Comparison of ENCODE assay signal across 12 cellular contexts in genomic region chr17:81731271-81731670, GRCh38. TPM values are rescaled to one million over a fixed set of nuclear protein-coding genes. Genes with fewer than 3 reads are reported as not detected.
DNase-seq lines count a peak whose midpoint lies in the region; ATAC-seq, FAIRE-seq and TF ChIP-seq lines count a peak whose summit lies in the region.
"Had no signal": no experiment of that assay in that cellular context is flagged by ENCODE, and none has a peak within 500 bp of the region (broad histone marks: within the 10 kb centered on the region; RNA-seq: fewer than 3 reads in every experiment).

No MANE protein-coding gene starts in this region.

- intact Hi-C loops in right cardiac atrium (cut with DNase I): no loop called here

- POLR2A ChIA-PET in AG04449 (lab: Yijun Ruan, JAX): interaction anchor here (1.2 kb wide), 2 partner anchors 110 to 291 kb away, joined by 3 read pairs; no protein-coding TSS in a partner anchor

- WGBS in right cardiac atrium: 38% methylated on average over 11 of the region's 11 CpGs

- FAIRE-seq in keratinocyte (lab: Jason Lieb, UNC): no peak

- H3K27me3 ChIP-seq in adipocyte (replicated peaks; ENCODE audit: control insufficient read depth, insufficient read depth, low read length): no peaks in the 10 kb centered on the region
- no peaks in the 10 kb centered on the region for H3K27me3 ChIP-seq in keratinocyte (ENCODE audit: control insufficient read depth, extremely low read depth, insufficient read depth, low read length)
- H3K27me3 ChIP-seq in right cardiac atrium (ENCODE audit: control insufficient read depth, insufficient read depth): no peaks in the 10 kb centered on the region

- H3K9ac ChIP-seq in adipocyte (ENCODE audit: low read length) (no peak overlapping the region), keratinocyte (ENCODE audit: control insufficient read depth, extremely low read depth, insufficient read depth, low read length) (no peak overlapping the region)

- H3K36me3 ChIP-seq in adipocyte (ENCODE audit: control insufficient read depth, insufficient read depth, low read length, severe bottlenecking) (no peaks in the 10 kb centered on the region), keratinocyte (ENCODE audit: control insufficient read depth in 2 of 2, extremely low read depth in 1 of 2, insufficient read depth in 2 of 2, low read length in 2 of 2) (no peaks in the 10 kb centered on the region)
- H3K36me3 ChIP-seq: neutrophil had no signal

- ATAC-seq in HG02870 (IDR thresholded peaks at IDR 0.05; ENCODE audit: unreplicated experiment) (no peak), HG03571 (IDR thresholded peaks at IDR 0.05; ENCODE audit: unreplicated experiment) (no peak), right cardiac atrium (no peak)
- ATAC-seq: activated T-cell treated with anti-CD3 and anti-CD28 coated beads, Interleukin-2, amount 50 U/mL, for 72 hours had no signal

- CTCF ChIA-PET in AG04449 (lab: Yijun Ruan, JAX): interaction anchor here (0.8 to 1.6 kb wide), 6 partner anchors 9 to 290 kb away, joined by 3 to 5 read pairs (median 3); no protein-coding TSS in a partner anchor

- no peak overlapping the region for H3K27ac ChIP-seq in keratinocyte (ENCODE audit: control insufficient read depth, insufficient read depth, low read length)
- H3K27ac ChIP-seq in right cardiac atrium (ENCODE audit: low read length): no peak overlapping the region
- H3K27ac ChIP-seq: neutrophil had no signal

- no peak for TF ChIP-seq CTCF in AG04449 (IDR thresholded peaks at IDR 0.05; ENCODE audit: insufficient read depth, low read length, missing control alignments)
- TF ChIP-seq CTCF in keratinocyte (optimal IDR thresholded peaks at IDR 0.05 in 1 of 3, IDR thresholded peaks at IDR 0.05 in 1 of 3, conservative IDR thresholded peaks at IDR 0.05 in 1 of 3; ENCODE audit: extremely low read depth in 1 of 3, insufficient read depth in 2 of 3, low read length in 3 of 3): no peak

- peak overlapping the region; percentile 22 for H3K4me2 ChIP-seq in keratinocyte (ENCODE audit: control insufficient read depth, extremely low read depth, insufficient read depth, low read depth, low read length)

- H4K20me1 ChIP-seq in keratinocyte (ENCODE audit: control insufficient read depth, extremely low read depth, insufficient read depth, low read length): no peaks in the 10 kb centered on the region

- H3K4me1 ChIP-seq in adipocyte (ENCODE audit: control insufficient read depth, insufficient read depth, low read length) (peaks cover 7% of the 10 kb centered on the region), keratinocyte (ENCODE audit: control insufficient read depth, extremely low read depth, insufficient read depth, low read length) (peaks cover 24% of the 10 kb centered on the region), right cardiac atrium (ENCODE audit: control insufficient read depth, insufficient read depth, low read length) (no peaks in the 10 kb centered on the region)

- H3K4me3 ChIP-seq in AG04449 (ENCODE audit: low read depth, low read length) (no peak overlapping the region), adipocyte (ENCODE audit: low read length) (no peak overlapping the region), keratinocyte (ENCODE audit: control insufficient read depth in 2 of 3, extremely low read depth in 1 of 3, insufficient read depth in 2 of 3, low read depth in 1 of 3, low read length in 3 of 3) (no peak overlapping the region), right cardiac atrium (ENCODE audit: low read length) (no peak overlapping the region)

- H3K79me2 ChIP-seq in keratinocyte (ENCODE audit: control insufficient read depth, insufficient read depth, low read length): no peaks in the 10 kb centered on the region

- no peaks in the 10 kb centered on the region for H3K9me3 ChIP-seq in adipocyte (ENCODE audit: control insufficient read depth, low read length)
- H3K9me3 ChIP-seq in keratinocyte (ENCODE audit: control insufficient read depth, low read depth, low read length): no peaks in the 10 kb centered on the region
- no peaks in the 10 kb centered on the region for H3K9me3 ChIP-seq in right cardiac atrium (ENCODE audit: control insufficient read depth, low read length)
- H3K9me3 ChIP-seq: neutrophil had no signal

- H2AFZ ChIP-seq in keratinocyte (ENCODE audit: control insufficient read depth, low read length): no peak overlapping the region

- H3K9me1 ChIP-seq in keratinocyte (ENCODE audit: control insufficient read depth, extremely low read depth, insufficient read depth, low read length): no peaks in the 10 kb centered on the region

- dilution Hi-C loops in keratinocyte (cut with MboI; ENCODE audit: extremely low pct_ligation_motif_present, low sequenced_read_pairs): no loop called here

- DNase-seq in AG04449 (ENCODE audit: low read depth, low spot score) (peak; percentile 57), LHCN-M2 (ENCODE audit: low read depth) (peak; percentile 51), adipocyte (ENCODE audit: low read depth) (peak; percentile 70), keratinocyte (ENCODE audit: low read depth, low spot score) (no peak), right cardiac atrium (no peak), CD1c-positive myeloid dendritic cell (ENCODE audit: extremely low spot score) (no peak)
- DNase-seq: activated CD4-positive, CD25-positive, alpha-beta regulatory T cell; activated T-cell treated with anti-CD3 and anti-CD28 coated beads, Interleukin-2, amount 50 U/mL, for 72 hours; NCI-H2107 had no signal

RNA-seq across cellular contexts. Expression of gene SLC25A10, which starts 19.2 kb away (rescaled TPM):
- 37.3 and 37.8 TPM in 2 replicates for total RNA-seq in LHCN-M2 (2014; rRNA removed)
- polyA plus RNA-seq in LHCN-M2 (2012): 13.6 TPM
- polyA plus RNA-seq in keratinocyte: 12.7 to 18.0 TPM (median 15.9 TPM) in 3 replicates
- 1.1 TPM for polyA plus RNA-seq in keratinocyte (2011; ENCODE audit: low read depth)
- 19.2 and 31.9 TPM in 2 replicates for polyA plus RNA-seq in keratinocyte (2011; cell fraction: cytosol; rRNA removed)
- polyA plus RNA-seq in keratinocyte (2011; cell fraction: nucleus; rRNA removed): 12.6 and 23.7 TPM in 2 replicates
- 7.6 and 22.4 TPM in 2 replicates for polyA plus RNA-seq in keratinocyte (2012; ENCODE audit: low replicate concordance)
- 16.8 to 29.2 TPM (median 18.2 TPM) in 3 replicates for polyA minus RNA-seq in keratinocyte
- polyA minus RNA-seq in keratinocyte (2011; cell fraction: cytosol; rRNA and poly(A)+ RNA removed): 22.8 TPM
- 7.3 and 11.3 TPM in 2 replicates for polyA minus RNA-seq in keratinocyte (2011; cell fraction: nucleus; rRNA and poly(A)+ RNA removed)
- 10 to 100 TPM in 1 of 4 donors, 1 to 10 TPM in 3; 5.9 to 11.4 (median 9.6) TPM for total RNA-seq in right cardiac atrium
- 18.6 TPM for polyA plus RNA-seq in right cardiac atrium

RNA-seq across cellular contexts. Expression of gene MRPL12, which starts 28.1 kb away (rescaled TPM):
- total RNA-seq in LHCN-M2 (2014; rRNA removed) (23.4 and 31.3 TPM in 2 replicates), right cardiac atrium (100 to 1,000 TPM in 3 of 4 donors, 10 to 100 TPM in 1; 83.3 to 142 (median 112) TPM)
- 105 TPM for polyA plus RNA-seq in LHCN-M2 (2012)
- polyA plus RNA-seq in keratinocyte (78.5 to 96.8 TPM (median 84.2 TPM) in 3 replicates), right cardiac atrium (310 TPM)
- polyA plus RNA-seq in keratinocyte (2011; ENCODE audit: low read depth): 24.0 TPM
- polyA plus RNA-seq in keratinocyte (2011; cell fraction: cytosol; rRNA removed): 57.8 and 111 TPM in 2 replicates
- polyA plus RNA-seq in keratinocyte (2011; cell fraction: nucleus; rRNA removed): 30.0 and 35.9 TPM in 2 replicates
- polyA plus RNA-seq in keratinocyte (2012; ENCODE audit: low replicate concordance): 41.1 and 105 TPM in 2 replicates
- polyA minus RNA-seq in keratinocyte: 30.5 to 47.6 TPM (median 34.7 TPM) in 3 replicates
- polyA minus RNA-seq in keratinocyte (2011; cell fraction: cytosol; rRNA and poly(A)+ RNA removed): 64.1 TPM
- polyA minus RNA-seq in keratinocyte (2011; cell fraction: nucleus; rRNA and poly(A)+ RNA removed): 11.9 and 17.5 TPM in 2 replicates

RNA-seq across cellular contexts. Expression of gene HGS, which starts 47.5 kb away (rescaled TPM):
- total RNA-seq in LHCN-M2 (2014; rRNA removed): 157 and 200 TPM in 2 replicates
- polyA plus RNA-seq in LHCN-M2 (2012): 89.0 TPM
- polyA plus RNA-seq in keratinocyte: 79.6 to 84.1 TPM (median 81.9 TPM) in 3 replicates
- polyA plus RNA-seq in keratinocyte (2011; ENCODE audit: low read depth): 129 TPM
- 52.0 and 88.7 TPM in 2 replicates for polyA plus RNA-seq in keratinocyte (2011; cell fraction: cytosol; rRNA removed)
- 202 and 243 TPM in 2 replicates for polyA plus RNA-seq in keratinocyte (2011; cell fraction: nucleus; rRNA removed)
- 78.6 and 84.6 TPM in 2 replicates for polyA plus RNA-seq in keratinocyte (2012; ENCODE audit: low replicate concordance)
- 119 to 188 TPM (median 121 TPM) in 3 replicates for polyA minus RNA-seq in keratinocyte
- 127 TPM for polyA minus RNA-seq in keratinocyte (2011; cell fraction: cytosol; rRNA and poly(A)+ RNA removed)
- 73.6 and 83.2 TPM in 2 replicates for polyA minus RNA-seq in keratinocyte (2011; cell fraction: nucleus; rRNA and poly(A)+ RNA removed)
- total RNA-seq in right cardiac atrium: 10 to 100 TPM; 42.1 to 50.3 (median 47.9) TPM
- polyA plus RNA-seq in right cardiac atrium: 48.6 TPM

RNA-seq across cellular contexts. Expression of gene ARL16, which starts 47.7 kb away (rescaled TPM):
- total RNA-seq in LHCN-M2 (2014; rRNA removed) (39.6 and 42.9 TPM in 2 replicates), right cardiac atrium (10 to 100 TPM; 13.2 to 24.4 (median 16.8) TPM)
- 47.5 TPM for polyA plus RNA-seq in LHCN-M2 (2012)
- polyA plus RNA-seq in keratinocyte (46.5 to 58.3 TPM (median 48.7 TPM) in 3 replicates), right cardiac atrium (20.9 TPM)
- polyA plus RNA-seq in keratinocyte (2011; ENCODE audit: low read depth): 25.1 TPM
- 23.0 and 33.9 TPM in 2 replicates for polyA plus RNA-seq in keratinocyte (2011; cell fraction: cytosol; rRNA removed)
- 95.0 and 108 TPM in 2 replicates for polyA plus RNA-seq in keratinocyte (2011; cell fraction: nucleus; rRNA removed)
- polyA plus RNA-seq in keratinocyte (2012; ENCODE audit: low replicate concordance): 31.9 and 34.6 TPM in 2 replicates
- polyA minus RNA-seq in keratinocyte: 13.3 to 14.5 TPM (median 13.8 TPM) in 3 replicates
- polyA minus RNA-seq in keratinocyte (2011; cell fraction: cytosol; rRNA and poly(A)+ RNA removed): 10.9 TPM
- 8.8 and 12.7 TPM in 2 replicates for polyA minus RNA-seq in keratinocyte (2011; cell fraction: nucleus; rRNA and poly(A)+ RNA removed)

Comparison
In these comparisons a context has a peak if more than half of its experiments do, and no peak if none do; other contexts are left out.
1. DNase-seq: peak in AG04449 (single experiment), LHCN-M2 (single experiment) and adipocyte (single experiment); none in keratinocyte (single experiment), right cardiac atrium (0 of 3) and CD1c-positive myeloid dendritic cell (single experiment).